8 cellular contexts compared by ENCODE assay signal in genomic region chr19:17103177-17103576, GRCh38. TPM values are rescaled to one million over a fixed set of nuclear protein-coding genes. Genes with fewer than 3 reads are reported as not detected.
DNase-seq lines count a peak whose midpoint lies in the region; ATAC-seq, FAIRE-seq and TF ChIP-seq lines count a peak whose summit lies in the region.

No MANE protein-coding gene starts in this region.

- no peak overlapping the region for H3K4me3 ChIP-seq in SK-N-SH (ENCODE audit: low read depth in 2 of 2, low read length in 1 of 2)
- H3K4me3 ChIP-seq in endothelial cell of umbilical vein (replicated peaks in 1 of 3; ENCODE audit: insufficient read depth in 1 of 3, low read depth in 1 of 3, low read length in 3 of 3), result no peak overlapping the region

- CTCF ChIA-PET in SK-N-SH (lab: Yijun Ruan, JAX), result no interaction called here
- CTCF ChIA-PET in endothelial cell of umbilical vein (lab: Charles Lee), result no interaction called here

- H3K79me2 ChIP-seq in SK-N-SH (ENCODE audit: insufficient read depth) (peaks cover 94% of the 10 kb centered on the region), endothelial cell of umbilical vein (ENCODE audit: control insufficient read depth, insufficient read depth, low read length) (peaks cover 75% of the 10 kb centered on the region)

- no peak for TF ChIP-seq POLR2A in endothelial cell of umbilical vein (IDR thresholded peaks at IDR 0.05; ENCODE audit: low read depth, low read length)

- H3K27me3 ChIP-seq in SK-N-SH (ENCODE audit: insufficient read depth), result no peaks in the 10 kb centered on the region
- no peaks in the 10 kb centered on the region for H3K27me3 ChIP-seq in endothelial cell of umbilical vein (ENCODE audit: control insufficient read depth in 2 of 2, insufficient read depth in 2 of 2, low read length in 2 of 2)

- DNase-seq in SK-N-SH, result peak; percentile 68
- DNase-seq in M059J (ENCODE audit: low read depth), result peak; percentile 46
- DNase-seq in endothelial cell of umbilical vein (ENCODE audit: low read depth, low spot score), result peak; percentile 42
- peak; percentile 27 for DNase-seq in renal cortical epithelial cell (ENCODE audit: low read depth)
- DNase-seq in head of caudate nucleus, result no peak
- DNase-seq in RPMI8226, result no peak

- TF ChIP-seq RAD21 in SK-N-SH (IDR thresholded peaks at IDR 0.05; ENCODE audit: low read length), result peak; percentile 43

- H3K27ac ChIP-seq in SK-N-SH (ENCODE audit: low read depth in 2 of 2, low read length in 1 of 2) (no peak overlapping the region), endothelial cell of umbilical vein (ENCODE audit: insufficient read depth, low read depth, low read length) (no peak overlapping the region)

- H4K20me1 ChIP-seq in SK-N-SH (ENCODE audit: insufficient read depth) (peaks cover 15% of the 10 kb centered on the region; the same call in 1 of the 2 replicates), endothelial cell of umbilical vein (replicated peaks; ENCODE audit: control insufficient read depth, extremely low read depth, insufficient read depth, low read length) (peaks cover 2% of the 10 kb centered on the region)

- dilution Hi-C loops in endothelial cell of umbilical vein (cut with MboI; ENCODE audit: extremely low pct_ligation_motif_present, low sequenced_read_pairs), result no loop called here

- peaks cover 8 to 25% of the 10 kb centered on the region in 2 experiments for H3K36me3 ChIP-seq in SK-N-SH (replicated peaks in 1 of 2; ENCODE audit: control insufficient read depth in 1 of 2, insufficient read depth in 2 of 2, low read length in 1 of 2)
- H3K36me3 ChIP-seq in endothelial cell of umbilical vein (ENCODE audit: control insufficient read depth in 2 of 2, extremely low read depth in 1 of 2, insufficient read depth in 2 of 2, low read length in 2 of 2), result peaks cover 0 to 10% of the 10 kb centered on the region in 2 experiments

- H3K9ac ChIP-seq in SK-N-SH (no peak overlapping the region), endothelial cell of umbilical vein (replicated peaks; ENCODE audit: extremely low read depth, insufficient read depth, low read length) (no peak overlapping the region)

- peaks cover 6% of the 10 kb centered on the region for H3F3A ChIP-seq in SK-N-SH (replicated peaks; ENCODE audit: insufficient read depth)

- no peaks in the 10 kb centered on the region for H3K9me2 ChIP-seq in SK-N-SH

- H2AFZ ChIP-seq in SK-N-SH (ENCODE audit: low read depth) (no peak overlapping the region), endothelial cell of umbilical vein (ENCODE audit: low read depth, low read length) (no peak overlapping the region)

- ATAC-seq in SK-N-SH treated with all-trans-retinoic acid at 6 μM for 48 hours (no peak), GM18520 (IDR thresholded peaks at IDR 0.05; ENCODE audit: unreplicated experiment) (no peak)

- no peak overlapping the region for H3K4me2 ChIP-seq in SK-N-SH
- H3K4me2 ChIP-seq in endothelial cell of umbilical vein (ENCODE audit: insufficient read depth, low read length), result no peak overlapping the region

- peak; percentile 59 for FAIRE-seq in endothelial cell of umbilical vein (lab: Jason Lieb, UNC)

- no TSS peak for BruUV-seq in endothelial cell of umbilical vein (replicated peaks; lab: Mats Ljungman, UMichigan)

- POLR2A ChIA-PET in SK-N-SH (lab: Yijun Ruan, JAX) (no interaction called here), endothelial cell of umbilical vein (lab: Charles Lee) (no interaction called here)

- TF ChIP-seq CTCF in SK-N-SH (IDR thresholded peaks at IDR 0.05), result peak; percentile 65
- TF ChIP-seq CTCF in endothelial cell of umbilical vein (IDR thresholded peaks at IDR 0.05; ENCODE audit: extremely low read depth in 1 of 2, insufficient read depth in 1 of 2, low read depth in 1 of 2, low read length in 2 of 2), result peak; percentile 62 to 63

- H3K9me1 ChIP-seq in endothelial cell of umbilical vein (replicated peaks; ENCODE audit: control insufficient read depth, extremely low read depth, insufficient read depth, low read length), result no peaks in the 10 kb centered on the region

- no peaks in the 10 kb centered on the region for H3K9me3 ChIP-seq in SK-N-SH
- no peaks in the 10 kb centered on the region for H3K9me3 ChIP-seq in endothelial cell of umbilical vein (replicated peaks; ENCODE audit: control insufficient read depth, insufficient read depth, low read length)

- intact Hi-C loops in endothelial cell of umbilical vein (cut with micrococcal nuclease) (loop anchor here (1.0 kb wide), 1 partner anchor 63 kb away; no protein-coding TSS in a partner anchor), head of caudate nucleus (cut with DNase I) (no loop called here)

- H3K4me1 ChIP-seq in SK-N-SH (ENCODE audit: control insufficient read depth in 1 of 2, insufficient read depth in 2 of 2, low read depth in 1 of 2, low read length in 1 of 2) (peaks cover 9% of the 10 kb centered on the region in 2 experiments; a peak in 3 of 4 replicates), endothelial cell of umbilical vein (ENCODE audit: control insufficient read depth, extremely low read depth, insufficient read depth, low read length) (peaks cover 7% of the 10 kb centered on the region)

- TF ChIP-seq EP300 in SK-N-SH (IDR thresholded peaks at IDR 0.05; ENCODE audit: borderline replicate concordance in 1 of 2, low read depth in 1 of 2, low read length in 1 of 2), result no peak

- WGBS in SK-N-SH (ENCODE audit: low lambda C conversion rate), result 72% methylated on average over 3 of the region's 3 CpGs

TF ChIP-seq in SK-N-SH, 30 proteins besides CTCF, POLR2A, EP300 and RAD21 (continues in another document):
- no peak for TF ChIP-seq JUND (IDR thresholded peaks at IDR 0.05)
- TF ChIP-seq NFIC (IDR thresholded peaks at IDR 0.05; ENCODE audit: borderline replicate concordance), result no peak

TF ChIP-seq in SK-N-SH treated with all-trans-retinoic acid at 6 μM for 48 hours, 23 proteins besides CTCF, POLR2A, EP300 and RAD21 (continues in another document):
- TF ChIP-seq TCF4 (CRISPR knock-in tag; IDR thresholded peaks at IDR 0.05; ENCODE audit: borderline replicate concordance) (no peak), POU6F1 (CRISPR knock-in tag; IDR thresholded peaks at IDR 0.05; ENCODE audit: borderline replicate concordance, low read depth) (no peak)

TF ChIP-seq in endothelial cell of umbilical vein, 7 proteins besides CTCF, POLR2A, EP300 and RAD21:
- no peak for TF ChIP-seq MAX (IDR thresholded peaks at IDR 0.05; ENCODE audit: insufficient read depth, insufficient read length)
- no peak for TF ChIP-seq GATA2 (IDR thresholded peaks at IDR 0.05; ENCODE audit: insufficient read depth, insufficient read length, low read depth, low read length)
- TF ChIP-seq MYC (IDR thresholded peaks at IDR 0.05; ENCODE audit: low read depth, low read length), result no peak
- no peak for TF ChIP-seq JUN (IDR thresholded peaks at IDR 0.05; ENCODE audit: borderline replicate concordance, insufficient read depth, insufficient read length, low read depth)
- TF ChIP-seq EZH2 (IDR thresholded peaks at IDR 0.05; ENCODE audit: borderline replicate concordance, low read depth, low read length, severe bottlenecking), result no peak
- TF ChIP-seq POLR2AphosphoS5 (IDR thresholded peaks at IDR 0.05; ENCODE audit: insufficient read depth, low read depth, low read length), result no peak
- no peak for TF ChIP-seq FOS (IDR thresholded peaks at IDR 0.05; ENCODE audit: borderline replicate concordance, insufficient read depth, low read length)

RNA-seq across cellular contexts. Expression of gene MYO9B, which starts 27.6 kb away (rescaled TPM):
- polyA plus RNA-seq in SK-N-SH (2012; rRNA removed) (28.4 and 37.6 TPM in 2 replicates), endothelial cell of umbilical vein (64.4 and 69.8 TPM in 2 replicates)
- 15.1 and 22.1 TPM in 2 replicates for polyA plus RNA-seq in SK-N-SH (2012; cell fraction: cytosol; rRNA removed)
- polyA plus RNA-seq in SK-N-SH (2012; cell fraction: nucleus; rRNA removed), result 120 and 128 TPM in 2 replicates
- total RNA-seq in M059J (2014; rRNA removed; shearing (Covaris generic)), result 33.0 and 57.0 TPM in 2 replicates
- total RNA-seq in endothelial cell of umbilical vein (119 and 124 TPM in 2 replicates), renal cortical epithelial cell (28.7 and 54.2 TPM in 2 replicates)
- polyA plus RNA-seq in endothelial cell of umbilical vein (2011; cell fraction: cytosol; rRNA removed), result 43.2 and 47.5 TPM in 2 replicates
- 227 and 234 TPM in 2 replicates for polyA plus RNA-seq in endothelial cell of umbilical vein (2011; cell fraction: nucleus; rRNA removed)
- polyA plus RNA-seq in endothelial cell of umbilical vein (2012), result 76.5 and 94.6 TPM in 2 replicates
- 97.0 and 109 TPM in 2 replicates for polyA minus RNA-seq in endothelial cell of umbilical vein
- polyA minus RNA-seq in endothelial cell of umbilical vein (2011; cell fraction: cytosol; rRNA and poly(A)+ RNA removed), result 42.7 TPM
- 104 and 123 TPM in 2 replicates for polyA minus RNA-seq in endothelial cell of umbilical vein (2011; cell fraction: nucleus; rRNA and poly(A)+ RNA removed)

RNA-seq across cellular contexts. Expression of gene HAUS8, which starts 27.9 kb away (rescaled TPM):
- polyA plus RNA-seq in SK-N-SH (2012; rRNA removed) (7.4 and 9.6 TPM in 2 replicates), endothelial cell of umbilical vein (9.0 and 9.6 TPM in 2 replicates)
- 7.0 and 8.5 TPM in 2 replicates for polyA plus RNA-seq in SK-N-SH (2012; cell fraction: cytosol; rRNA removed)
- 12.9 and 16.9 TPM in 2 replicates for polyA plus RNA-seq in SK-N-SH (2012; cell fraction: nucleus; rRNA removed)
- total RNA-seq in M059J (2014; rRNA removed; shearing (Covaris generic)), result 20.9 and 23.7 TPM in 2 replicates
- total RNA-seq in endothelial cell of umbilical vein (23.4 and 30.3 TPM in 2 replicates), renal cortical epithelial cell (2.0 and 4.0 TPM in 2 replicates)
- polyA plus RNA-seq in endothelial cell of umbilical vein (2011; cell fraction: cytosol; rRNA removed), result 16.1 and 17.5 TPM in 2 replicates
- 17.8 and 25.4 TPM in 2 replicates for polyA plus RNA-seq in endothelial cell of umbilical vein (2011; cell fraction: nucleus; rRNA removed)
- 12.6 and 15.8 TPM in 2 replicates for polyA plus RNA-seq in endothelial cell of umbilical vein (2012)
- polyA minus RNA-seq in endothelial cell of umbilical vein, result 7.9 and 8.0 TPM in 2 replicates
- 13.7 TPM for polyA minus RNA-seq in endothelial cell of umbilical vein (2011; cell fraction: cytosol; rRNA and poly(A)+ RNA removed)
- 7.5 and 8.4 TPM in 2 replicates for polyA minus RNA-seq in endothelial cell of umbilical vein (2011; cell fraction: nucleus; rRNA and poly(A)+ RNA removed)

Comparison
In these comparisons a context has a peak if more than half of its experiments do, and no peak if none do; other contexts are left out.
1. DNase-seq: peak in SK-N-SH (single experiment), M059J (single experiment), endothelial cell of umbilical vein (single experiment) and renal cortical epithelial cell (single experiment); none in head of caudate nucleus (0 of 42) and RPMI8226 (single experiment).